12 cellular contexts compared by ENCODE assay signal in genomic region chr1:35188578-35189392, GRCh38. TPM values are rescaled to one million over a fixed set of nuclear protein-coding genes. Genes with fewer than 3 reads are reported as not detected.
DNase-seq lines count a peak whose midpoint lies in the region; TF ChIP-seq lines count a peak whose summit lies in the region.
"Had no signal": no experiment of that assay in that cellular context is flagged by ENCODE, and none has a peak within 500 bp of the region (broad histone marks: within the 10 kb centered on the region; RNA-seq: fewer than 3 reads in every experiment).

No MANE protein-coding gene starts in this region.

- peaks cover 0 to 5% of the 10 kb centered on the region in 2 donors for H3K27me3 Mint-ChIP-seq in CD8-positive, alpha-beta memory T cell

- POLR2A ChIA-PET in CD8-positive, alpha-beta memory T cell (lab: Charles Lee): no interaction called here

- no peaks in the 10 kb centered on the region for H3K27me3 ChIP-seq in CD8-positive, alpha-beta memory T cell (ENCODE audit: insufficient read depth, low read length, poor library complexity, severe bottlenecking)
- no peaks in the 10 kb centered on the region for H3K27me3 ChIP-seq in mammary epithelial cell (ENCODE audit: insufficient read depth, low read length)
- H3K27me3 ChIP-seq in neural cell (ENCODE audit: insufficient read depth, low read depth, low read length): no peaks in the 10 kb centered on the region
- H3K27me3 ChIP-seq in brain microvascular endothelial cell (replicated peaks): no peaks in the 10 kb centered on the region
- H3K27me3 ChIP-seq: cardiac muscle cell, SJSA1 had no signal

- CTCF ChIA-PET in CD8-positive, alpha-beta memory T cell (lab: Charles Lee): no interaction called here
- CTCF ChIA-PET in mammary epithelial cell (lab: Charles Lee; ENCODE audit: low non-redundant PET): no interaction called here

- TF ChIP-seq CTCF in mammary epithelial cell (conservative IDR thresholded peaks at IDR 0.05 in 1 of 2, IDR thresholded peaks at IDR 0.05 in 1 of 2; ENCODE audit: extremely low read depth in 1 of 2, insufficient read depth in 1 of 2, low read depth in 1 of 2, low read length in 2 of 2): no peak
- TF ChIP-seq CTCF in neural cell (IDR thresholded peaks at IDR 0.05; ENCODE audit: poor library complexity, severe bottlenecking): no peak
- TF ChIP-seq CTCF in brain microvascular endothelial cell (IDR thresholded peaks at IDR 0.05; ENCODE audit: low read depth, low read length, missing control alignments): no peak

- H3K9me3 ChIP-seq in CD8-positive, alpha-beta memory T cell (ENCODE audit: low read length): no peaks in the 10 kb centered on the region
- H3K9me3 ChIP-seq in mammary epithelial cell (replicated peaks; ENCODE audit: insufficient read depth, low read length) (no peaks in the 10 kb centered on the region), neural cell (ENCODE audit: low read length) (no peaks in the 10 kb centered on the region)
- H3K9me3 ChIP-seq: SJSA1 had no signal

- no peak overlapping the region for H3K27ac ChIP-seq in CD8-positive, alpha-beta memory T cell (ENCODE audit: low read depth, low read length)
- H3K27ac ChIP-seq in mammary epithelial cell (ENCODE audit: insufficient read depth, low read depth, low read length): no peak overlapping the region
- H3K27ac ChIP-seq in neural cell (ENCODE audit: low read length): no peak overlapping the region
- H3K27ac ChIP-seq in brain microvascular endothelial cell: no peak overlapping the region
- H3K27ac ChIP-seq: cardiac muscle cell, SJSA1 had no signal

- TF ChIP-seq EP300 in neural cell (conservative IDR thresholded peaks at IDR 0.05; ENCODE audit: poor library complexity, severe bottlenecking): no peak

- TF ChIP-seq RAD21 in neural cell (conservative IDR thresholded peaks at IDR 0.05): no peak

- H2AFZ ChIP-seq in mammary epithelial cell (ENCODE audit: low read depth, low read length) (no peak overlapping the region), neural cell (ENCODE audit: low read depth, low read length) (no peak overlapping the region)

- peak overlapping the region; percentile 38 to 96 (median 74) for H3K27ac Mint-ChIP-seq in CD8-positive, alpha-beta memory T cell

- H3K4me2 ChIP-seq in mammary epithelial cell (ENCODE audit: insufficient read depth, low read depth, low read length): peak overlapping the region; percentile 77
- H3K4me2 ChIP-seq in neural cell (ENCODE audit: low read length): peak overlapping the region; percentile 85

- no TSS peak for BruUV-seq in mammary epithelial cell (replicated peaks; lab: Mats Ljungman, UMichigan)

- peak in 1 of 5 donors; percentile 8 for DNase-seq in CD8-positive, alpha-beta memory T cell
- DNase-seq in NAMALWA (ENCODE audit: low spot score) (peak; percentile 13), mammary epithelial cell (no peak), NCI-H1092 (lab: John Stamatoyannopoulos, UW) (no peak), mucosa of gallbladder (ENCODE audit: low spot score) (no peak), brain microvascular endothelial cell (no peak)
- no peak for DNase-seq in stimulated activated naive CD4-positive, alpha-beta T cell (lab: John Stamatoyannopoulos, UW)
- DNase-seq: foreskin fibroblast, NCI-H524 had no signal

- H3K9me3 Mint-ChIP-seq in CD8-positive, alpha-beta memory T cell: no peaks in the 10 kb centered on the region

- dilution Hi-C loops in mammary epithelial cell (cut with HindIII; ENCODE audit: low sequenced_read_pairs): loop anchor here (10.0 kb wide), 2 partner anchors 76 to 536 kb away; partner anchors contain the start of gene ZMYM4

- H3K9ac ChIP-seq in mammary epithelial cell (ENCODE audit: insufficient read depth, low read length): no peak overlapping the region
- no peak overlapping the region for H3K9ac ChIP-seq in neural cell (ENCODE audit: low read length)

- 62% methylated on average over 14 of the region's 20 CpGs for WGBS in mammary epithelial cell (ENCODE audit: low coverage, missing lambda C conversion rate)

- H3K9me2 ChIP-seq in neural cell (ENCODE audit: insufficient read depth, low read length): no peaks in the 10 kb centered on the region

- H3K4me1 Mint-ChIP-seq in CD8-positive, alpha-beta memory T cell: peaks cover 82 to 89% (median 84%) of the 10 kb centered on the region in 3 donors

- intact Hi-C loops in mammary epithelial cell (cut with micrococcal nuclease): no loop called here

- H3K4me1 ChIP-seq in CD8-positive, alpha-beta memory T cell (ENCODE audit: insufficient read depth, low read length): peaks cover 72% of the 10 kb centered on the region
- H3K4me1 ChIP-seq in mammary epithelial cell (ENCODE audit: insufficient read depth, low read length): peaks cover 23% of the 10 kb centered on the region

- H3K79me2 ChIP-seq in mammary epithelial cell (ENCODE audit: insufficient read depth, low read length) (peaks cover 91% of the 10 kb centered on the region), neural cell (replicated peaks; ENCODE audit: insufficient read depth, low read length) (peaks cover 91% of the 10 kb centered on the region)

- no peak overlapping the region for H3K4me3 ChIP-seq in CD8-positive, alpha-beta memory T cell (ENCODE audit: low read length)
- H3K4me3 ChIP-seq in mammary epithelial cell (replicated peaks in 1 of 3; ENCODE audit: insufficient read depth in 1 of 3, low read depth in 2 of 3, low read length in 3 of 3) (peak overlapping the region in 1 of 3 experiments; percentile 100), neural cell (ENCODE audit: low read length) (peak overlapping the region; percentile 82), brain microvascular endothelial cell (ENCODE audit: low read depth, low read length) (no peak overlapping the region)
- H3K4me3 ChIP-seq: cardiac muscle cell had no signal

- peak overlapping the region; percentile 59 to 98 (median 91) for H3K4me3 Mint-ChIP-seq in CD8-positive, alpha-beta memory T cell

- in situ Hi-C loops in mammary epithelial cell (cut with MboI; ENCODE audit: low sequenced_read_pairs in 2 of 2): no loop called here
- in situ Hi-C loops in brain microvascular endothelial cell (cut with HindIII; ENCODE audit: low pct_ligation_motif_present, low sequenced_read_pairs): no loop called here

- H3F3A ChIP-seq in neural cell (ENCODE audit: insufficient read depth, low read length, poor library complexity, severe bottlenecking): peaks cover 3% of the 10 kb centered on the region

- H3K36me3 Mint-ChIP-seq in CD8-positive, alpha-beta memory T cell: peaks cover 49 to 85% (median 56%) of the 10 kb centered on the region in 3 donors

- H3K36me3 ChIP-seq in CD8-positive, alpha-beta memory T cell (ENCODE audit: insufficient read depth, low read length): peaks cover 76% of the 10 kb centered on the region
- H3K36me3 ChIP-seq in mammary epithelial cell (ENCODE audit: insufficient read depth, low read length) (peaks cover 70% of the 10 kb centered on the region), neural cell (ENCODE audit: insufficient read depth, low read length) (peaks cover 39% of the 10 kb centered on the region), brain microvascular endothelial cell (replicated peaks) (peaks cover 82% of the 10 kb centered on the region)

- H4K20me1 ChIP-seq in mammary epithelial cell (ENCODE audit: insufficient read depth, low read length) (peaks cover 35% of the 10 kb centered on the region), neural cell (ENCODE audit: insufficient read depth) (peaks cover 80% of the 10 kb centered on the region)

TF ChIP-seq in neural cell, 6 proteins besides CTCF, POLR2A, EP300 and RAD21:
- no peak for TF ChIP-seq MXI1 (conservative IDR thresholded peaks at IDR 0.05; ENCODE audit: poor library complexity, severe bottlenecking)
- TF ChIP-seq, protein P1, sequence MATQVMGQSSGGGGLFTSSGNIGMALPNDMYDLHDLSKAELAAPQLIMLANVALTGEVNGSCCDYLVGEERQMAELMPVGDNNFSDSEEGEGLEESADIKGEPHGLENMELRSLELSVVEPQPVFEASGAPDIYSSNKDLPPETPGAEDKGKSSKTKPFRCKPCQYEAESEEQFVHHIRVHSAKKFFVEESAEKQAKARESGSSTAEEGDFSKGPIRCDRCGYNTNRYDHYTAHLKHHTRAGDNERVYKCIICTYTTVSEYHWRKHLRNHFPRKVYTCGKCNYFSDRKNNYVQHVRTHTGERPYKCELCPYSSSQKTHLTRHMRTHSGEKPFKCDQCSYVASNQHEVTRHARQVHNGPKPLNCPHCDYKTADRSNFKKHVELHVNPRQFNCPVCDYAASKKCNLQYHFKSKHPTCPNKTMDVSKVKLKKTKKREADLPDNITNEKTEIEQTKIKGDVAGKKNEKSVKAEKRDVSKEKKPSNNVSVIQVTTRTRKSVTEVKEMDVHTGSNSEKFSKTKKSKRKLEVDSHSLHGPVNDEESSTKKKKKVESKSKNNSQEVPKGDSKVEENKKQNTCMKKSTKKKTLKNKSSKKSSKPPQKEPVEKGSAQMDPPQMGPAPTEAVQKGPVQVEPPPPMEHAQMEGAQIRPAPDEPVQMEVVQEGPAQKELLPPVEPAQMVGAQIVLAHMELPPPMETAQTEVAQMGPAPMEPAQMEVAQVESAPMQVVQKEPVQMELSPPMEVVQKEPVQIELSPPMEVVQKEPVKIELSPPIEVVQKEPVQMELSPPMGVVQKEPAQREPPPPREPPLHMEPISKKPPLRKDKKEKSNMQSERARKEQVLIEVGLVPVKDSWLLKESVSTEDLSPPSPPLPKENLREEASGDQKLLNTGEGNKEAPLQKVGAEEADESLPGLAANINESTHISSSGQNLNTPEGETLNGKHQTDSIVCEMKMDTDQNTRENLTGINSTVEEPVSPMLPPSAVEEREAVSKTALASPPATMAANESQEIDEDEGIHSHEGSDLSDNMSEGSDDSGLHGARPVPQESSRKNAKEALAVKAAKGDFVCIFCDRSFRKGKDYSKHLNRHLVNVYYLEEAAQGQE (IDR thresholded peaks at IDR 0.05; ENCODE audit: borderline replicate concordance): no peak
- no peak for TF ChIP-seq SMC3 (conservative IDR thresholded peaks at IDR 0.05; ENCODE audit: poor library complexity)
- no peak for TF ChIP-seq TAF1 (IDR thresholded peaks at IDR 0.05; ENCODE audit: low read depth)
- no peak for TF ChIP-seq EZH2 (IDR thresholded peaks at IDR 0.05; ENCODE audit: borderline replicate concordance, insufficient read depth, low read length, poor library complexity, severe bottlenecking)
- TF ChIP-seq POLR2AphosphoS5 (IDR thresholded peaks at IDR 0.05): no peak

RNA-seq across cellular contexts. Expression of gene SFPQ, which starts 4.2 kb away (rescaled TPM):
- 100 to 1,000 TPM; 349 to 360 TPM for total RNA-seq in CD8-positive, alpha-beta memory T cell
- polyA plus RNA-seq in CD8-positive, alpha-beta memory T cell: 168 TPM
- total RNA-seq in mammary epithelial cell (100 to 1,000 TPM; 156 to 255 TPM), mucosa of gallbladder (164 TPM)
- polyA plus RNA-seq in mammary epithelial cell (69.9 TPM), neural cell (1,073 and 1,127 TPM in 2 replicates)
- polyA minus RNA-seq in mammary epithelial cell (55.5 TPM), neural cell (557 and 649 TPM in 2 replicates)
